9 cellular contexts compared by ENCODE assay signal in the genomic region with DNA sequence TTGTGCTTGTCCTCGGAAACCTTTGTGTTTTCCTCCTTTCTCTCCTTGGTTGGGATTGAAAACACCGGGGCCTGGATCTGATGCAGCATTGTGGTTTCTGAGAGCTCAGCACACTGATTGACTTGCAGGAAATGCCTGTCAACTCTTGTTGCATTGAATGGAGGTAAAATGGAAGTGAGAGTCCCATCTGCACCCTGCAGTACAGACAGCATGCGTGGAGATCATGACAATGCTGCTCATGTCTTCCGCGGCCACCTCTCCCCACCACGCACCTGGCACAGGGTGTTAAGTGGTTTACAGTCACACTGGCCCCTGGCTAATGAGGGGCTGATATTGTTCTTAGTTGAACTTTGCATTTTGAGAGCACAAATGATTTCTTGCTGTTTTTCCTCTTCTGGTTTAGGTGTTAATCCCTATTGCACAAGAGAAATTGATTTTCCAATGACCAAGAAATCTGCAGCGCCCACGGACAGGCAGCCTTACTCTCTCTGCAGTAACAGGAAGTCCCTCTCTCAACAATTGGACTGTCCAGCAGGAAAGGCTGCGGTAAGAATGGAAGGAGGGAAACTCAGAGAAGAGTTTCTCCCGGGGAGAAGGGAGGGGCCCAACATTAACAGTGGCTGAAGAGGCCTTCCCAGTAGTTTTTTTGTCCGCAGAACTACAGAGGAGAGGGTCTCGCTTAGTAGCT. TPM values are rescaled to one million over a fixed set of nuclear protein-coding genes. Genes with fewer than 3 reads are reported as not detected.
DNase-seq lines count a peak whose midpoint lies in the region; ATAC-seq, FAIRE-seq and TF ChIP-seq lines count a peak whose summit lies in the region.
"Had no signal": no experiment of that assay in that cellular context is flagged by ENCODE, and none has a peak within 500 bp of the region (broad histone marks: within the 10 kb centered on the region; RNA-seq: fewer than 3 reads in every experiment).

No MANE protein-coding gene starts in this region.

- H3K4me3 ChIP-seq in pancreas, result peak overlapping the region in 1 of 4 donors; percentile 30
- no peak overlapping the region for H3K4me3 ChIP-seq in sigmoid colon

- H3K36me3 ChIP-seq in pancreas, result no peaks in the 10 kb centered on the region
- no peaks in the 10 kb centered on the region for H3K36me3 ChIP-seq in sigmoid colon

- H3K9me3 Mint-ChIP-seq in brain, result no peaks in the 10 kb centered on the region

- TF ChIP-seq CTCF in brain (conservative IDR thresholded peaks at IDR 0.05) (no peak), pancreas (IDR thresholded peaks at IDR 0.05) (no peak), sigmoid colon (IDR thresholded peaks at IDR 0.05) (no peak)

- H3K27ac ChIP-seq in pancreas, result no peak overlapping the region
- no peak overlapping the region for H3K27ac ChIP-seq in sigmoid colon

- TF ChIP-seq POLR2A in sigmoid colon (IDR thresholded peaks at IDR 0.05), result no peak

- no peak for FAIRE-seq in pancreas (lab: Jason Lieb, UNC)
- FAIRE-seq: A204.1 had no signal

- H3K4me1 Mint-ChIP-seq in brain, result peaks cover 19% of the 10 kb centered on the region

- ATAC-seq in HG02973 (IDR thresholded peaks at IDR 0.05; ENCODE audit: unreplicated experiment) (peak; percentile 12), pancreas (peak; percentile 47 to 63 (median 60))

- peaks cover 17% of the 10 kb centered on the region for H3K27me3 Mint-ChIP-seq in brain

- DNase-seq in NCI-H1417 (lab: John Stamatoyannopoulos, UW), result peak in 2 of 3 experiments; percentile 82
- DNase-seq in NCI-H1417 treated with DMSO at 0.1 percent for 48 hours (lab: John Stamatoyannopoulos, UW), result no peak
- DNase-seq in pancreas, result peak in 1 of 6 donors; percentile 29
- DNase-seq in COR-L47 (lab: John Stamatoyannopoulos, UW), result no peak
- no peak for DNase-seq in sigmoid colon
- DNase-seq in 8988T, result no peak

- H3K4me1 ChIP-seq in pancreas (peaks cover 6 to 9% (median 9%) of the 10 kb centered on the region in 3 donors), sigmoid colon (peaks cover 0 to 13% (median 12%) of the 10 kb centered on the region in 4 donors)

- intact Hi-C loops in pancreas (cut with DNase I) (loop anchor here (5.0 to 10.0 kb wide), 3 partner anchors 113 to 161 kb away; no protein-coding TSS in a partner anchor), sigmoid colon (cut with DNase I) (loop anchor here (2.0 kb wide), 1 partner anchor 109 kb away; no protein-coding TSS in a partner anchor)

- no peaks in the 10 kb centered on the region for H3K36me3 Mint-ChIP-seq in brain

- peak overlapping the region in 1 of 5 experiments; percentile 23 for H3K27ac Mint-ChIP-seq in brain

- H3K27me3 ChIP-seq in pancreas (no peaks in the 10 kb centered on the region), sigmoid colon (peaks cover 0 to 7% (median 0%) of the 10 kb centered on the region in 3 donors)

- 34 to 35% methylated on average over 12 of the region's 12 CpGs for WGBS in pancreas, 2 donors
- WGBS in sigmoid colon, 2 donors, result 35 to 42% methylated on average over 12 of the region's 12 CpGs

- peak overlapping the region in 4 of 5 experiments; percentile 14 to 80 (median 74) for H3K4me3 Mint-ChIP-seq in brain

- no peak for TF ChIP-seq EP300 in sigmoid colon (IDR thresholded peaks at IDR 0.05)

- H3K9me3 ChIP-seq in pancreas (no peaks in the 10 kb centered on the region), sigmoid colon (no peaks in the 10 kb centered on the region)

RNA-seq across cellular contexts. Expression of gene STARD5, which starts 58.5 kb away (rescaled TPM):
- polyA plus RNA-seq in brain (ENCODE audit: insufficient read depth, low read depth, low replicate concordance) (0.70 TPM), pancreas (1 to 10 TPM; 3.8 to 4.0 TPM), sigmoid colon (10 to 100 TPM; 21.2 to 26.1 (median 22.8) TPM)
- total RNA-seq in pancreas (1 to 10 TPM; 1.1 to 2.9 (median 2.0) TPM), sigmoid colon (1 to 10 TPM in 3 of 4 donors, under 1 TPM in 1; 0.66 to 6.4 (median 3.0) TPM)

Comparison
In these comparisons a context has a peak if more than half of its experiments do, and no peak if none do; other contexts are left out.
1. DNase-seq: peak in NCI-H1417 (2 of 3); none in NCI-H1417 treated with DMSO at 0.1 percent for 48 hours (single experiment), COR-L47 (single experiment), sigmoid colon (single experiment) and 8988T (single experiment).
2. RNA of gene STARD5, which starts 58.5 kb away (polyA plus RNA-seq): 21.2 to 26.1 TPM in sigmoid colon; 3.8 to 4.0 TPM in pancreas and 0.70 TPM in brain (single experiment); every median in the first group is over 4 times any median in the second.